Comparison of ENCODE assay signal across 1 cellular context in the genomic region with DNA sequence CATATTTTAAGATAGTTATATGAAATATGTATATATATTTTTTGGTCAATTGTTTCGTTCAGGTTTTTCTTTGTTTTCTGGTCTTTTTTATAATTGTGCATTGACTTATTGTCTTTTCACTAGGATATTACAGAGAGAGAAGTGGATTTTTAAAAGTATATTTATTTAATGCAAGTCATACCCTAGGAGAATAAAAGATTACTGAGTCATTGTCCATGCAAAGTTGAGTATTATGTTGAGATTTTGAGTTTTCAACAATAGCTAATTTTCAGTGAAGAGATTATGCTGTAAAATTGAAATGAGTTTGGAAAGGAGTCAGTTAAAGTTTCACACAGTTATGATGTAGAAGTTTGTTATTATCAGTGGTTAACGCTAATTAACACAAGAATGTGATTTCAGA.
A peak's percentile ranks its signal among the peaks of the same experiment; 100 is the strongest.
TF ChIP-seq lines count a peak whose summit lies in the region.

No MANE protein-coding gene starts in this region.

TF ChIP-seq in K562, 482 proteins besides CTCF, POLR2A, EP300 and RAD21 (continued from another document):
- TF ChIP-seq, protein P1, sequence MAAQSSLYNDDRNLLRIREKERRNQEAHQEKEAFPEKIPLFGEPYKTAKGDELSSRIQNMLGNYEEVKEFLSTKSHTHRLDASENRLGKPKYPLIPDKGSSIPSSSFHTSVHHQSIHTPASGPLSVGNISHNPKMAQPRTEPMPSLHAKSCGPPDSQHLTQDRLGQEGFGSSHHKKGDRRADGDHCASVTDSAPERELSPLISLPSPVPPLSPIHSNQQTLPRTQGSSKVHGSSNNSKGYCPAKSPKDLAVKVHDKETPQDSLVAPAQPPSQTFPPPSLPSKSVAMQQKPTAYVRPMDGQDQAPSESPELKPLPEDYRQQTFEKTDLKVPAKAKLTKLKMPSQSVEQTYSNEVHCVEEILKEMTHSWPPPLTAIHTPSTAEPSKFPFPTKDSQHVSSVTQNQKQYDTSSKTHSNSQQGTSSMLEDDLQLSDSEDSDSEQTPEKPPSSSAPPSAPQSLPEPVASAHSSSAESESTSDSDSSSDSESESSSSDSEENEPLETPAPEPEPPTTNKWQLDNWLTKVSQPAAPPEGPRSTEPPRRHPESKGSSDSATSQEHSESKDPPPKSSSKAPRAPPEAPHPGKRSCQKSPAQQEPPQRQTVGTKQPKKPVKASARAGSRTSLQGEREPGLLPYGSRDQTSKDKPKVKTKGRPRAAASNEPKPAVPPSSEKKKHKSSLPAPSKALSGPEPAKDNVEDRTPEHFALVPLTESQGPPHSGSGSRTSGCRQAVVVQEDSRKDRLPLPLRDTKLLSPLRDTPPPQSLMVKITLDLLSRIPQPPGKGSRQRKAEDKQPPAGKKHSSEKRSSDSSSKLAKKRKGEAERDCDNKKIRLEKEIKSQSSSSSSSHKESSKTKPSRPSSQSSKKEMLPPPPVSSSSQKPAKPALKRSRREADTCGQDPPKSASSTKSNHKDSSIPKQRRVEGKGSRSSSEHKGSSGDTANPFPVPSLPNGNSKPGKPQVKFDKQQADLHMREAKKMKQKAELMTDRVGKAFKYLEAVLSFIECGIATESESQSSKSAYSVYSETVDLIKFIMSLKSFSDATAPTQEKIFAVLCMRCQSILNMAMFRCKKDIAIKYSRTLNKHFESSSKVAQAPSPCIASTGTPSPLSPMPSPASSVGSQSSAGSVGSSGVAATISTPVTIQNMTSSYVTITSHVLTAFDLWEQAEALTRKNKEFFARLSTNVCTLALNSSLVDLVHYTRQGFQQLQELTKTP (IDR thresholded peaks at IDR 0.05; ENCODE audit: low read depth in 1 of 2, partially characterized antibody in 2 of 2), result no peak
- no peak for TF ChIP-seq ZNF184 (CRISPR knock-in tag; IDR thresholded peaks at IDR 0.05)
- TF ChIP-seq, protein P2, sequence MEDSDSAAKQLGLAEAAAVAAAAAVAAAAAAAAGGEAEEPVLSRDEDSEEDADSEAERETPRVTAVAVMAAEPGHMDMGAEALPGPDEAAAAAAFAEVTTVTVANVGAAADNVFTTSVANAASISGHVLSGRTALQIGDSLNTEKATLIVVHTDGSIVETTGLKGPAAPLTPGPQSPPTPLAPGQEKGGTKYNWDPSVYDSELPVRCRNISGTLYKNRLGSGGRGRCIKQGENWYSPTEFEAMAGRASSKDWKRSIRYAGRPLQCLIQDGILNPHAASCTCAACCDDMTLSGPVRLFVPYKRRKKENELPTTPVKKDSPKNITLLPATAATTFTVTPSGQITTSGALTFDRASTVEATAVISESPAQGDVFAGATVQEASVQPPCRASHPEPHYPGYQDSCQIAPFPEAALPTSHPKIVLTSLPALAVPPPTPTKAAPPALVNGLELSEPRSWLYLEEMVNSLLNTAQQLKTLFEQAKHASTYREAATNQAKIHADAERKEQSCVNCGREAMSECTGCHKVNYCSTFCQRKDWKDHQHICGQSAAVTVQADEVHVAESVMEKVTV (CRISPR knock-in tag; IDR thresholded peaks at IDR 0.05), result no peak
- no peak for TF ChIP-seq ZNF696 (CRISPR knock-in tag; conservative IDR thresholded peaks at IDR 0.05)
- TF ChIP-seq MAFG (tag; conservative IDR thresholded peaks at IDR 0.05), result peak; percentile 45; the same call in 1 of the 2 replicates
